In the genomic region with DNA sequence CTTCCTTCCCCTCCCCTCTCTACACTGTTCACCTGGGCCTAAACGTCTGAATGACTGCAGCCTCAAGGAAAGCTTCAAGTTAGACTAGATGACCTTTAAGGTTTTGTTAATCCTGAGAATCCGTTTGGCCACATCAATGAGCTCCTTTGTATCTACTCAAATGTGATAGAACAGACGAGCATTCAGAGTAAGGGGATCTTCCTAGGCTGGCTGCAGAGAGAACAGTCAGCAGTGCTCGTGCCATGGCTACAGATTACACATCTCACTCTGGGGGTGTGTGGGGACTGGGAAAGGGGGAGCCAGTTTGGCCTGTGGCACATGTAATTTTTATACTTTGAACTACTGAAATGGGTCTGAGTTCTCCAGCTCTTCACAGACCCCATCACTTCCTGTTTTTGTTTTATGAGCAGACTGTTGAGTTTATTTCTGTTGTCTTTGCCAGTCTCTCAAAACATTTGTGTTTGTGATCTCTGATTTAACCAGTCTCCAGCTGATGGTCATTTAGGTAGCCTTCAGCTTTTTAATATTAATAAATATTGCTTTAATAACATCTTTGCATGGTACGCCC, we compare ENCODE assay signal across 11 cellular contexts. TPM values are rescaled to one million over a fixed set of nuclear protein-coding genes. Genes with fewer than 3 reads are reported as not detected.
DNase-seq lines count a peak whose midpoint lies in the region; ATAC-seq and TF ChIP-seq lines count a peak whose summit lies in the region.
"Had no signal": no experiment of that assay in that cellular context is flagged by ENCODE, and none has a peak within 500 bp of the region (broad histone marks: within the 10 kb centered on the region; RNA-seq: fewer than 3 reads in every experiment).

No MANE protein-coding gene starts in this region.

- POLR2A ChIA-PET in activated CD4-positive, alpha-beta T cell treated with anti-CD3 and anti-CD28 coated beads, Interleukin-2, amount 10 ng/mL, durations not matched to agents 7 days and 5 days (lab: Charles Lee): no interaction called here

- H3K27ac Mint-ChIP-seq in activated CD4-positive, alpha-beta T cell treated with anti-CD3 and anti-CD28 coated beads, Interleukin-2, amount 10 ng/mL, durations not matched to agents 7 days and 5 days: peak overlapping the region; percentile 67
- peak overlapping the region; percentile 74 for H3K27ac Mint-ChIP-seq in central memory CD8-positive, alpha-beta T cell (ENCODE audit: low read depth)
- H3K27ac Mint-ChIP-seq: mesothelial cell of epicardium had no signal

- ATAC-seq in central memory CD8-positive, alpha-beta T cell (replicated peaks; ENCODE audit: extremely low read depth, poor library complexity, severe bottlenecking): no peak
- ATAC-seq in HG02763 (IDR thresholded peaks at IDR 0.05; ENCODE audit: unreplicated experiment): no peak
- ATAC-seq in GM18498 (IDR thresholded peaks at IDR 0.05; ENCODE audit: unreplicated experiment): no peak

- intact Hi-C loops in spleen (cut with DNase I; ENCODE audit: low total_unique reads): no loop called here

- H3K27ac ChIP-seq in spleen: peak overlapping the region in 6 of 8 donors; percentile 23 to 78 (median 52)

- H3K4me3 Mint-ChIP-seq in activated CD4-positive, alpha-beta T cell treated with anti-CD3 and anti-CD28 coated beads, Interleukin-2, amount 10 ng/mL, durations not matched to agents 7 days and 5 days: no peak overlapping the region
- peak overlapping the region; percentile 58 for H3K4me3 Mint-ChIP-seq in central memory CD8-positive, alpha-beta T cell
- H3K4me3 Mint-ChIP-seq: mesothelial cell of epicardium had no signal

- WGBS in spleen, 5 donors: 49 to 59% (median 54%) methylated on average over 5 of the region's 5 CpGs

- TF ChIP-seq POLR2A in spleen (IDR thresholded peaks at IDR 0.05): no peak

- peaks cover 48% of the 10 kb centered on the region for H3K36me3 Mint-ChIP-seq in activated CD4-positive, alpha-beta T cell treated with anti-CD3 and anti-CD28 coated beads, Interleukin-2, amount 10 ng/mL, durations not matched to agents 7 days and 5 days (ENCODE audit: low read depth)
- H3K36me3 Mint-ChIP-seq in central memory CD8-positive, alpha-beta T cell (ENCODE audit: insufficient read depth): peaks cover 62% of the 10 kb centered on the region
- H3K36me3 Mint-ChIP-seq: mesothelial cell of epicardium had no signal

- peaks cover 0 to 71% (median 17%) of the 10 kb centered on the region in 6 donors for H3K36me3 ChIP-seq in spleen

- H3K4me1 Mint-ChIP-seq in activated CD4-positive, alpha-beta T cell treated with anti-CD3 and anti-CD28 coated beads, Interleukin-2, amount 10 ng/mL, durations not matched to agents 7 days and 5 days: peaks cover 68% of the 10 kb centered on the region
- H3K4me1 Mint-ChIP-seq in central memory CD8-positive, alpha-beta T cell: peaks cover 67% of the 10 kb centered on the region
- H3K4me1 Mint-ChIP-seq: mesothelial cell of epicardium had no signal

- peak; percentile 13 for DNase-seq in activated CD4-positive, alpha-beta T cell treated with anti-CD3 and anti-CD28 coated beads, Interleukin-2, amount 10 ng/mL, durations not matched to agents 7 days and 5 days
- no peak for DNase-seq in activated CD4-positive, alpha-beta T cell treated with anti-CD3 and anti-CD28 coated beads, Interleukin-2, amount 50 U/mL, for 1 hour
- DNase-seq in OCI-M1 (lab: John Stamatoyannopoulos, UW) (peak; percentile 39), spleen (no peak), SHP77 (lab: John Stamatoyannopoulos, UW) (no peak)
- DNase-seq in central memory CD8-positive, alpha-beta T cell (ENCODE audit: low spot score in 2 of 2): no peak
- DNase-seq: NCI-H2171 treated with DMSO at 0.1 percent for 48 hours had no signal

- no peaks in the 10 kb centered on the region for H3K9me3 Mint-ChIP-seq in activated CD4-positive, alpha-beta T cell treated with anti-CD3 and anti-CD28 coated beads, Interleukin-2, amount 10 ng/mL, durations not matched to agents 7 days and 5 days
- H3K9me3 Mint-ChIP-seq in central memory CD8-positive, alpha-beta T cell: no peaks in the 10 kb centered on the region
- H3K9me3 Mint-ChIP-seq: mesothelial cell of epicardium had no signal

- H3K4me1 ChIP-seq in spleen: peaks cover 37 to 92% (median 70%) of the 10 kb centered on the region in 6 donors

- no peak overlapping the region for H3K4me3 ChIP-seq in spleen

- CTCF ChIA-PET in activated CD4-positive, alpha-beta T cell treated with anti-CD3 and anti-CD28 coated beads, Interleukin-2, amount 10 ng/mL, durations not matched to agents 7 days and 5 days (lab: Charles Lee): interaction anchor here (0.5 to 3.7 kb wide), 6 partner anchors 11 to 126 kb away, joined by 3 to 18 read pairs (median 3); no protein-coding TSS in a partner anchor

- TF ChIP-seq CTCF in spleen (IDR thresholded peaks at IDR 0.05 in 8 of 11, conservative IDR thresholded peaks at IDR 0.05 in 3 of 11): no peak

- H3K9me3 ChIP-seq in spleen: no peaks in the 10 kb centered on the region

- H3K27me3 Mint-ChIP-seq in activated CD4-positive, alpha-beta T cell treated with anti-CD3 and anti-CD28 coated beads, Interleukin-2, amount 10 ng/mL, durations not matched to agents 7 days and 5 days: no peaks in the 10 kb centered on the region
- H3K27me3 Mint-ChIP-seq in central memory CD8-positive, alpha-beta T cell: no peaks in the 10 kb centered on the region

- H3K27me3 ChIP-seq in spleen (replicated peaks in 1 of 7): no peaks in the 10 kb centered on the region

RNA-seq across cellular contexts. Expression of a gene that starts 50.9 kb away (rescaled TPM):
- not detected for total RNA-seq in activated CD4-positive, alpha-beta T cell treated with anti-CD3 and anti-CD28 coated beads, Interleukin-2, amount 10 ng/mL, durations not matched to agents 7 days and 5 days
- total RNA-seq in spleen: not detected
- polyA plus RNA-seq in spleen: under 1 TPM in 2 of 3 donors, not detected in 1; 0.05 to 0.06 TPM
- total RNA-seq: A673, mesothelial cell of epicardium had no signal

Comparison
In these comparisons a context has a peak if more than half of its experiments do, and no peak if none do; other contexts are left out.
1. DNase-seq: peak in activated CD4-positive, alpha-beta T cell treated with anti-CD3 and anti-CD28 coated beads, Interleukin-2, amount 10 ng/mL, durations not matched to agents 7 days and 5 days (single experiment) and OCI-M1 (single experiment); none in activated CD4-positive, alpha-beta T cell treated with anti-CD3 and anti-CD28 coated beads, Interleukin-2, amount 50 U/mL, for 1 hour (single experiment), central memory CD8-positive, alpha-beta T cell (0 of 2), spleen (single experiment) and SHP77 (0 of 2).